8 cellular contexts compared by ENCODE assay signal in the genomic region with DNA sequence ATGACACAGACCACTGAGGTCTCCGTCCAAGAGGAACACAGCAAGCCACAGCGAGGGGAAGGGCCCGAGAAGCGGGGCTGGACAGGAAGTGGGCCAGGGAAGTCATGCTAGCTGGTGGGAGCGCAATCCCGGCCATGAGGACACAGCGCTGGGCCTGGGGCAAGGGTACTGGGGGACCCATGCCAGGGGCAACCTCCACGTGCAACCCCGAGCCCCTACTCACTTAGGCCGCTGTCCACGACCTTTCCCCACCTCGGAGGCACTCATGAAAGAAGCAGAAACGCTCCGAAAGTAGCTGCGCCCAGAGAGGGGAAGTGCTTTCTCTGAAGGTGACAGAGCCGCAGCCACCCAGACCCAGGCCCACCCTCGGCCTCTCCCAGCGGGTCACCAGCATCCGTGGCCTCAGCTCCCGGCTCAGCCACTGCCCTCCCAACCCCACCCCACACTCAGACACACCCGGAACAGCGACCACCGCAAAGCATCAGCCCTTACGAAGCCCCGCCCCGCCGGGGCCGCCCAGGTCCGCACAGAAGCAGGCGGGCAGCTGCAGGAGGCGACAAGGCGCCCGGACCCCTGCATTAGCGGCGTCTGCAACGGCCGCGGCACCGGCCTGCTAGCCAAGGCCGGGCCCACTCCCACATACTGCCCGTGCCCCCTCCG. TPM values are rescaled to one million over a fixed set of nuclear protein-coding genes. Genes with fewer than 3 reads are reported as not detected.
A peak's percentile ranks its signal among the peaks of the same experiment; 100 is the strongest.
DNase-seq lines count a peak whose midpoint lies in the region; ATAC-seq, FAIRE-seq and TF ChIP-seq lines count a peak whose summit lies in the region.

No MANE protein-coding gene starts in this region.

- peak overlapping the region; percentile 89 to 95 for H3K4me2 ChIP-seq in H1 (ENCODE audit: insufficient read depth in 1 of 2, low read depth in 2 of 2, low read length in 2 of 2)

- no peak overlapping the region for H4K5ac ChIP-seq in H1 (ENCODE audit: insufficient read length, low read depth, low read length)

- H3K9ac ChIP-seq in H1 (replicated peaks in 1 of 4; ENCODE audit: extremely low read depth in 1 of 4, low read depth in 3 of 4, low read length in 3 of 4), result peak overlapping the region; percentile 15 to 81 (median 60); a peak in 5 of 7 replicates

- no peak for FAIRE-seq in H1 (lab: Jason Lieb, UNC)

- peak overlapping the region; percentile 44 for H2BK5ac ChIP-seq in H1 (ENCODE audit: low read depth, low read length)

- H3K9me3 ChIP-seq in H1 (ENCODE audit: insufficient read depth in 2 of 2, low read depth in 1 of 2, low read length in 1 of 2), result no peaks in the 10 kb centered on the region
- no peaks in the 10 kb centered on the region for H3K9me3 ChIP-seq in muscle layer of duodenum (ENCODE audit: control insufficient read depth in 1 of 2, low read length in 2 of 2)
- no peaks in the 10 kb centered on the region for H3K9me3 ChIP-seq in aorta (ENCODE audit: control insufficient read depth, low read length)

- ATAC-seq in aorta (ENCODE audit: low FRiP score) (no peak), left lobe of liver (no peak)

- POLR2A ChIA-PET in H1 (lab: Charles Lee; ENCODE audit: partially characterized antibody), result interaction anchor here (0.5 to 1.2 kb wide), 2 partner anchors 29 to 680 kb away, joined by 3 read pairs; no protein-coding TSS in a partner anchor

- no peak overlapping the region for H4K8ac ChIP-seq in H1 (ENCODE audit: extremely low read depth, insufficient read depth, low read length)

- no peak overlapping the region for H3K56ac ChIP-seq in H1 (replicated peaks; ENCODE audit: insufficient read length, low read depth, low read length)

- no peak for TF ChIP-seq RAD21 in H1 (IDR thresholded peaks at IDR 0.05 in 1 of 2, conservative IDR thresholded peaks at IDR 0.05 in 1 of 2; ENCODE audit: low read depth in 2 of 2, low read length in 2 of 2)

- H3K4me1 ChIP-seq in H1 (replicated peaks in 1 of 4; ENCODE audit: control insufficient read depth in 3 of 4, insufficient read depth in 4 of 4, low read length in 3 of 4) (peaks cover 0 to 23% (median 8%) of the 10 kb centered on the region in 4 experiments; a peak in 4 of 7 replicates), muscle layer of duodenum (ENCODE audit: control insufficient read depth in 1 of 2, insufficient read depth in 2 of 2, low read length in 2 of 2) (peaks cover 17 to 48% of the 10 kb centered on the region in 2 donors), aorta (ENCODE audit: control insufficient read depth in 1 of 2, insufficient read depth in 2 of 2, low read length in 2 of 2) (no peaks in the 10 kb centered on the region)

- no peak overlapping the region for H2BK20ac ChIP-seq in H1 (ENCODE audit: low read length)

- DNase-seq in GDM1 (lab: John Stamatoyannopoulos, UW) (peak; percentile 26), HT-29 (ENCODE audit: low spot score) (peak; percentile 12), H1 (ENCODE audit: low read depth in 1 of 2, low spot score in 2 of 2) (peak in 1 of 2 experiments; percentile 65), aorta (peak; percentile 63 to 82), left lobe of liver (ENCODE audit: low spot score) (no peak)
- no peak for DNase-seq in activated CD4-positive, CD25-positive, alpha-beta regulatory T cell (lab: John Stamatoyannopoulos, UW)

- H3K14ac ChIP-seq in H1 (ENCODE audit: insufficient read length), result no peak overlapping the region

- H3K36me3 ChIP-seq in H1 (ENCODE audit: control insufficient read depth in 2 of 4, insufficient read depth in 4 of 4, low read length in 3 of 4) (no peaks in the 10 kb centered on the region), muscle layer of duodenum (ENCODE audit: control insufficient read depth in 1 of 2, insufficient read depth in 2 of 2, low read length in 2 of 2) (no peaks in the 10 kb centered on the region), aorta (ENCODE audit: control insufficient read depth in 1 of 2, insufficient read depth in 2 of 2, low read length in 1 of 2) (no peaks in the 10 kb centered on the region)

- H2BK15ac ChIP-seq in H1 (ENCODE audit: low read length), result no peak overlapping the region

- no peak for TF ChIP-seq CTCF in VCaP (conservative IDR thresholded peaks at IDR 0.05)
- no peak for TF ChIP-seq CTCF in H1 (IDR thresholded peaks at IDR 0.05; ENCODE audit: control extremely low read depth in 1 of 3, insufficient read depth in 1 of 3, low read depth in 1 of 3, low read length in 3 of 3)

- no peak overlapping the region for H3K23ac ChIP-seq in H1 (ENCODE audit: insufficient read length)

- peaks cover 22 to 37% of the 10 kb centered on the region in 2 experiments for H4K20me1 ChIP-seq in H1 (replicated peaks in 1 of 2; ENCODE audit: control insufficient read depth in 1 of 2, insufficient read depth in 2 of 2, low read length in 2 of 2)

- H3K4ac ChIP-seq in H1 (replicated peaks; ENCODE audit: insufficient read length, low read depth, low read length), result no peak overlapping the region

- CTCF ChIA-PET in H1 (lab: Charles Lee; ENCODE audit: partially characterized antibody), result interaction anchor here (0.9 to 2.4 kb wide), 7 partner anchors 17 to 239 kb away, joined by 3 to 12 read pairs (median 3); no protein-coding TSS in a partner anchor

- peak overlapping the region; percentile 91 to 100 (median 96) for H3K4me3 ChIP-seq in H1 (ENCODE audit: extremely low read depth in 1 of 4, insufficient read depth in 2 of 4, low read depth in 3 of 4, low read length in 4 of 4)
- H3K4me3 ChIP-seq in muscle layer of duodenum (ENCODE audit: low read depth in 1 of 2, low read length in 2 of 2), result peak overlapping the region; percentile 68 to 98
- peak overlapping the region; percentile 94 to 99 for H3K4me3 ChIP-seq in aorta (ENCODE audit: low read length in 2 of 2)

- TF ChIP-seq EP300 in H1 (IDR thresholded peaks at IDR 0.05; ENCODE audit: borderline replicate concordance in 1 of 2, low read depth in 2 of 2, low read length in 2 of 2), result no peak

- peaks cover 15% of the 10 kb centered on the region for H3K23me2 ChIP-seq in H1 (ENCODE audit: low read depth, low read length)

- no peak overlapping the region for H3K18ac ChIP-seq in H1 (ENCODE audit: extremely low read depth, low read length)

- intact Hi-C loops in aorta (cut with DNase I), result no loop called here

- WGBS in H1 (ENCODE audit: extremely low coverage in 1 of 2, insufficient coverage in 1 of 2, insufficient read length in 1 of 2, insufficient replicate concordance in 2 of 2, low coverage in 1 of 2, low lambda C conversion rate in 2 of 2, missing lambda C conversion rate in 1 of 2), 2 experiments, result 4% methylated on average over 32 of the region's 42 CpGs; no CpG with 5 or more reads in 1 of the 2 experiments
- WGBS in aorta, 2 donors, result 1% methylated on average over 37 to 42 of the region's 42 CpGs

- H4K91ac ChIP-seq in H1 (replicated peaks; ENCODE audit: insufficient read length, low read length), result no peak overlapping the region

- H3K27ac ChIP-seq in VCaP (peak overlapping the region; percentile 95; the same call in 1 of the 2 replicates), H1 (ENCODE audit: low read depth, low read length) (peak overlapping the region; percentile 8; the same call in 1 of the 2 replicates), muscle layer of duodenum (ENCODE audit: low read length) (no peak overlapping the region), aorta (ENCODE audit: low read depth in 1 of 2, low read length in 2 of 2) (no peak overlapping the region)

- no peak overlapping the region for H2AK5ac ChIP-seq in H1 (ENCODE audit: low read depth, low read length)

- H2BK12ac ChIP-seq in H1 (ENCODE audit: low read depth, low read length), result peak overlapping the region; percentile 39; the same call in 1 of the 2 replicates

- peaks cover 26 to 55% of the 10 kb centered on the region in 2 experiments for H3K79me2 ChIP-seq in H1 (ENCODE audit: control insufficient read depth in 1 of 2, insufficient read depth in 2 of 2, low read length in 2 of 2)

- H3K27me3 ChIP-seq in H1 (replicated peaks in 1 of 4; ENCODE audit: control insufficient read depth in 3 of 4, extremely low read depth in 1 of 4, insufficient read depth in 3 of 4, low read length in 3 of 4), result no peaks in the 10 kb centered on the region
- H3K27me3 ChIP-seq in muscle layer of duodenum (ENCODE audit: low read depth, low read length), result no peaks in the 10 kb centered on the region
- H3K27me3 ChIP-seq in aorta (ENCODE audit: control insufficient read depth in 1 of 2, insufficient read depth in 2 of 2, low read length in 1 of 2), result no peaks in the 10 kb centered on the region

- H2AFZ ChIP-seq in H1 (ENCODE audit: low read length), result no peak overlapping the region

- TF ChIP-seq POLR2A in H1 (IDR thresholded peaks at IDR 0.05; ENCODE audit: control extremely low read depth in 1 of 2, low read depth in 2 of 2, low read length in 2 of 2), result no peak

- H3K79me1 ChIP-seq in H1 (ENCODE audit: low read depth, low read length), result peaks cover 37% of the 10 kb centered on the region

- no peak overlapping the region for H2BK120ac ChIP-seq in H1 (replicated peaks; ENCODE audit: low read depth, low read length)

TF ChIP-seq in H1, 55 proteins besides CTCF, POLR2A, EP300 and RAD21 (continues in another document):
- TF ChIP-seq TEAD4 (IDR thresholded peaks at IDR 0.05; ENCODE audit: low read depth, low read length) (no peak), TBP (IDR thresholded peaks at IDR 0.05; ENCODE audit: low read depth, low read length) (no peak), TAF1 (IDR thresholded peaks at IDR 0.05; ENCODE audit: low read depth, low read length) (0 out of 2 replicates have a peak, but pooled peaks have one; percentile 19), CREB1 (IDR thresholded peaks at IDR 0.05) (no peak), ZNF274 (IDR thresholded peaks at IDR 0.05; ENCODE audit: borderline replicate concordance, extremely low read depth, low read length) (no peak), SIN3A (conservative IDR thresholded peaks at IDR 0.05 in 1 of 2, IDR thresholded peaks at IDR 0.05 in 1 of 2; ENCODE audit: low read depth in 1 of 2, low read length in 2 of 2) (0 out of 4 replicates have a peak, but pooled peaks of 1 of the 2 experiments have one; percentile 12), KDM1A (IDR thresholded peaks at IDR 0.05; ENCODE audit: borderline replicate concordance, low read length) (no peak), RXRA (IDR thresholded peaks at IDR 0.05; ENCODE audit: insufficient read depth, low read depth, low read length) (no peak), SRF (IDR thresholded peaks at IDR 0.05; ENCODE audit: low read depth, low read length) (no peak)

RNA-seq across cellular contexts. Expression of a gene that starts 0.8 kb away (rescaled TPM):
- total RNA-seq in HT-29 (2014; rRNA removed; shearing (Covaris generic)), result 24.4 and 24.9 TPM in 2 replicates
- 22.8 and 22.9 TPM in 2 replicates for total RNA-seq in H1 (2021; fragmentation: NEBNext Ultra II Directional; extraction: Animal tissue kit (Norgen Biotek cat#: 25700))
- polyA plus RNA-seq in H1 (2011; rRNA removed) (6.6 and 9.7 TPM in 2 replicates), aorta (10 to 100 TPM in 1 of 2 donors, 1 to 10 TPM in 1; 8.9 to 16.1 TPM)
- polyA plus RNA-seq in H1 (2011; cell fraction: cytosol; rRNA removed), result 6.7 TPM
- 9.6 TPM for polyA plus RNA-seq in H1 (2011; cell fraction: nucleus; rRNA removed)
- 11.7 to 13.9 TPM (median 12.5 TPM) in 4 replicates for polyA plus RNA-seq in H1 (2012, experiment 1 of 2)
- 4.3 TPM for polyA plus RNA-seq in H1 (2012, experiment 2 of 2)
- polyA plus RNA-seq in H1 (2013, experiment 1 of 2), result 12.0 TPM
- polyA plus RNA-seq in H1 (2013, experiment 2 of 2), result 12.8 TPM
- 12.8 and 13.2 TPM in 2 replicates for polyA minus RNA-seq in H1 (2011; rRNA and poly(A)+ RNA removed)
- 10.7 TPM for polyA minus RNA-seq in H1 (2011; cell fraction: cytosol; rRNA and poly(A)+ RNA removed)
- 14.0 TPM for polyA minus RNA-seq in H1 (2011; cell fraction: nucleus; rRNA and poly(A)+ RNA removed)
- total RNA-seq in aorta (10 to 100 TPM; 32.4 to 37.2 TPM), left lobe of liver (8.0 TPM)

Comparison
In these comparisons a context has a peak if more than half of its experiments do, and no peak if none do; other contexts are left out.
1. DNase-seq: peak in GDM1 (single experiment), HT-29 (single experiment) and aorta (2 of 2); none in activated CD4-positive, CD25-positive, alpha-beta regulatory T cell (0 of 4) and left lobe of liver (single experiment).
2. H3K27ac ChIP-seq: peak in VCaP (single experiment) and H1 (single experiment); none in muscle layer of duodenum (single experiment) and aorta (0 of 2).
3. Peak in every context shown above with its lines, with median percentiles within 50 percentile points of each other: H3K4me3 ChIP-seq.